ENCODE assay signal across 1 cellular context in genomic region chrX:63718010-63718694, GRCh38.
TF ChIP-seq lines count a peak whose summit lies in the region.

No MANE protein-coding gene starts in this region.

TF ChIP-seq in HepG2, 621 proteins besides CTCF, POLR2A, EP300 and RAD21 (continued from another document):
- TF ChIP-seq ZHX2 (IDR thresholded peaks at IDR 0.05; ENCODE audit: low read depth) (no peak), ZHX2 (CRISPR knock-in tag; IDR thresholded peaks at IDR 0.05; ENCODE audit: borderline replicate concordance) (no peak), ZNF891 (CRISPR knock-in tag; IDR thresholded peaks at IDR 0.05) (no peak), ZNF207 (IDR thresholded peaks at IDR 0.05; ENCODE audit: borderline replicate concordance) (no peak), ZSCAN30 (CRISPR knock-in tag; IDR thresholded peaks at IDR 0.05) (no peak), ARID3A (IDR thresholded peaks at IDR 0.05; ENCODE audit: low read depth, low read length) (no peak)
